8 cellular contexts compared by ENCODE assay signal in genomic region chr2:143259368-143259958, GRCh38.
DNase-seq lines count a peak whose midpoint lies in the region; ATAC-seq, FAIRE-seq and TF ChIP-seq lines count a peak whose summit lies in the region.

No MANE protein-coding gene starts in this region.

- peak; percentile 76 for FAIRE-seq in RCC 7860 (lab: Jason Lieb, UNC)

- H3K9me3 ChIP-seq in tibial artery: no peaks in the 10 kb centered on the region

- ATAC-seq in GM19324 (IDR thresholded peaks at IDR 0.05; ENCODE audit: low FRiP score, unreplicated experiment): peak; percentile 56

- no peaks in the 10 kb centered on the region for H3K36me3 ChIP-seq in tibial artery

- TF ChIP-seq RAD21 in Ishikawa (IDR thresholded peaks at IDR 0.05; ENCODE audit: low read depth): peak; percentile 77

- TF ChIP-seq EP300 in Ishikawa (IDR thresholded peaks at IDR 0.05; ENCODE audit: borderline replicate concordance): no peak

- no peak overlapping the region for H3K27ac ChIP-seq in tibial artery

- H3K4me3 ChIP-seq in fibroblast of pulmonary artery (replicated peaks; ENCODE audit: low read depth, low read length) (no peak overlapping the region), tibial artery (no peak overlapping the region)

- peak; percentile 83 for TF ChIP-seq CTCF in fibroblast of pulmonary artery (IDR thresholded peaks at IDR 0.05; ENCODE audit: low read length, missing control alignments)
- peak; percentile 71 to 74 for TF ChIP-seq CTCF in tibial artery (IDR thresholded peaks at IDR 0.05)

- no peaks in the 10 kb centered on the region for H3K27me3 ChIP-seq in tibial artery

- H3K4me1 ChIP-seq in tibial artery: peaks cover 0 to 6% (median 2%) of the 10 kb centered on the region in 4 donors

- peak; percentile 71 for DNase-seq in CD1c-positive myeloid dendritic cell (ENCODE audit: extremely low spot score)
- DNase-seq in RCC 7860 (ENCODE audit: low spot score): peak; percentile 40
- peak; percentile 38 to 45 for DNase-seq in activated T-helper 1 cell treated with anti-CD3 and anti-CD28 coated beads, Interleukin-2, amount 50 U/mL, for 16 hours (ENCODE audit: low read depth in 1 of 2, low spot score in 1 of 2)
- DNase-seq in fibroblast of pulmonary artery (ENCODE audit: low read depth): peak; percentile 84
- peak; percentile 37 for DNase-seq in occipital lobe (lab: John Stamatoyannopoulos, UW)
- peak; percentile 72 to 74 for DNase-seq in tibial artery

- intact Hi-C loops in tibial artery (cut with DNase I; ENCODE audit: low total_unique reads): loop anchor here (10.0 kb wide), 1 partner anchor 55 kb away; no protein-coding TSS in a partner anchor

TF ChIP-seq in Ishikawa, 13 proteins besides CTCF, POLR2A, EP300 and RAD21:
- TF ChIP-seq MAX (IDR thresholded peaks at IDR 0.05) (no peak), CEBPB (IDR thresholded peaks at IDR 0.05) (0 out of 2 replicates have a peak, but pooled peaks have one; percentile 12), TEAD4 (IDR thresholded peaks at IDR 0.05) (no peak)
